ENCODE assay signal across 1 cellular context in genomic region chr1:182340233-182341058, GRCh38.
A peak's percentile ranks its signal among the peaks of the same experiment; 100 is the strongest.
TF ChIP-seq lines count a peak whose summit lies in the region.

No MANE protein-coding gene starts in this region.

TF ChIP-seq in K562, 482 proteins besides CTCF, POLR2A, EP300 and RAD21 (continued from another document and continues in another):
- peak; percentile 95 for TF ChIP-seq ZNF592 (IDR thresholded peaks at IDR 0.05)
- TF ChIP-seq ZNF175 (CRISPR knock-in tag; IDR thresholded peaks at IDR 0.05; ENCODE audit: low read depth) = peak; percentile 80
- TF ChIP-seq ZNF584 (CRISPR knock-in tag; IDR thresholded peaks at IDR 0.05; ENCODE audit: low read depth) = peak; percentile 82; the same call in 1 of the 2 replicates
- TF ChIP-seq ZNF740 (CRISPR knock-in tag; IDR thresholded peaks at IDR 0.05) = no peak
- TF ChIP-seq ZNF740 (tag; IDR thresholded peaks at IDR 0.05) = peak in 1 of 2 experiments; percentile 79; a peak in 2 of 4 replicates
- TF ChIP-seq SMAD4 (CRISPR knock-in tag; conservative IDR thresholded peaks at IDR 0.05) = peak; percentile 76
- TF ChIP-seq PML (IDR thresholded peaks at IDR 0.05; ENCODE audit: low read length) = no peak
- no peak for TF ChIP-seq HIVEP1 (CRISPR knock-in tag; IDR thresholded peaks at IDR 0.05)
- TF ChIP-seq, protein P1, sequence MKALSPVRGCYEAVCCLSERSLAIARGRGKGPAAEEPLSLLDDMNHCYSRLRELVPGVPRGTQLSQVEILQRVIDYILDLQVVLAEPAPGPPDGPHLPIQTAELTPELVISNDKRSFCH (CRISPR knock-in tag; IDR thresholded peaks at IDR 0.05) = no peak
- TF ChIP-seq, protein P1 (tag; IDR thresholded peaks at IDR 0.05) = peak; percentile 91
- TF ChIP-seq SRSF7 (optimal IDR thresholded peaks at IDR 0.05; ENCODE audit: low read depth, low read length) = no peak
- TF ChIP-seq, protein P2, sequence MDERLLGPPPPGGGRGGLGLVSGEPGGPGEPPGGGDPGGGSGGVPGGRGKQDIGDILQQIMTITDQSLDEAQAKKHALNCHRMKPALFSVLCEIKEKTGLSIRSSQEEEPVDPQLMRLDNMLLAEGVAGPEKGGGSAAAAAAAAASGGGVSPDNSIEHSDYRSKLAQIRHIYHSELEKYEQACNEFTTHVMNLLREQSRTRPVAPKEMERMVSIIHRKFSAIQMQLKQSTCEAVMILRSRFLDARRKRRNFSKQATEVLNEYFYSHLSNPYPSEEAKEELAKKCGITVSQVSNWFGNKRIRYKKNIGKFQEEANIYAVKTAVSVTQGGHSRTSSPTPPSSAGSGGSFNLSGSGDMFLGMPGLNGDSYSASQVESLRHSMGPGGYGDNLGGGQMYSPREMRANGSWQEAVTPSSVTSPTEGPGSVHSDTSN (CRISPR knock-in tag; IDR thresholded peaks at IDR 0.05; ENCODE audit: low read depth) = no peak
- TF ChIP-seq, protein P2 (tag; conservative IDR thresholded peaks at IDR 0.05; ENCODE audit: low read depth) = no peak
- no peak for TF ChIP-seq MBD2 (IDR thresholded peaks at IDR 0.05; ENCODE audit: borderline replicate concordance, low read depth)
- TF ChIP-seq ZNF146 (CRISPR knock-in tag; IDR thresholded peaks at IDR 0.05; ENCODE audit: unreplicated experiment) = no peak
- no peak for TF ChIP-seq USF1 (CRISPR knock-in tag; IDR thresholded peaks at IDR 0.05)
- TF ChIP-seq FOXP1 (CRISPR knock-in tag; IDR thresholded peaks at IDR 0.05) = no peak
- TF ChIP-seq, protein P3, sequence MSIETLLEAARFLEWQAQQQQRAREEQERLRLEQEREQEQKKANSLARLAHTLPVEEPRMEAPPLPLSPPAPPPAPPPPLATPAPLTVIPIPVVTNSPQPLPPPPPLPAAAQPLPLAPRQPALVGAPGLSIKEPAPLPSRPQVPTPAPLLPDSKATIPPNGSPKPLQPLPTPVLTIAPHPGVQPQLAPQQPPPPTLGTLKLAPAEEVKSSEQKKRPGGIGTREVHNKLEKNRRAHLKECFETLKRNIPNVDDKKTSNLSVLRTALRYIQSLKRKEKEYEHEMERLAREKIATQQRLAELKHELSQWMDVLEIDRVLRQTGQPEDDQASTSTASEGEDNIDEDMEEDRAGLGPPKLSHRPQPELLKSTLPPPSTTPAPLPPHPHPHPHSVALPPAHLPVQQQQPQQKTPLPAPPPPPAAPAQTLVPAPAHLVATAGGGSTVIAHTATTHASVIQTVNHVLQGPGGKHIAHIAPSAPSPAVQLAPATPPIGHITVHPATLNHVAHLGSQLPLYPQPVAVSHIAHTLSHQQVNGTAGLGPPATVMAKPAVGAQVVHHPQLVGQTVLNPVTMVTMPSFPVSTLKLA (conservative IDR thresholded peaks at IDR 0.05) = 0 out of 4 replicates have a peak, but pooled peaks of 1 of the 2 experiments have one; percentile 42
- no peak for TF ChIP-seq ZNF274 (IDR thresholded peaks at IDR 0.05; ENCODE audit: borderline replicate concordance, low read depth, low read length)
- TF ChIP-seq MYNN (IDR thresholded peaks at IDR 0.05) = no peak
- TF ChIP-seq MYNN (CRISPR knock-in tag; IDR thresholded peaks at IDR 0.05) = no peak
- TF ChIP-seq MEF2A (IDR thresholded peaks at IDR 0.05; ENCODE audit: control insufficient read depth, low read depth, low read length) = no peak
- no peak for TF ChIP-seq CTCFL (IDR thresholded peaks at IDR 0.05; ENCODE audit: borderline replicate concordance, insufficient read depth, low read depth, low read length, poor library complexity, severe bottlenecking)
- TF ChIP-seq ADNP (tag; IDR thresholded peaks at IDR 0.05) = 0 out of 2 replicates have a peak, but pooled peaks have one; percentile 12
- no peak for TF ChIP-seq GTF2E2 (tag; IDR thresholded peaks at IDR 0.05)
- TF ChIP-seq E2F3 (CRISPR knock-in tag; IDR thresholded peaks at IDR 0.05) = no peak
- TF ChIP-seq, protein P4, sequence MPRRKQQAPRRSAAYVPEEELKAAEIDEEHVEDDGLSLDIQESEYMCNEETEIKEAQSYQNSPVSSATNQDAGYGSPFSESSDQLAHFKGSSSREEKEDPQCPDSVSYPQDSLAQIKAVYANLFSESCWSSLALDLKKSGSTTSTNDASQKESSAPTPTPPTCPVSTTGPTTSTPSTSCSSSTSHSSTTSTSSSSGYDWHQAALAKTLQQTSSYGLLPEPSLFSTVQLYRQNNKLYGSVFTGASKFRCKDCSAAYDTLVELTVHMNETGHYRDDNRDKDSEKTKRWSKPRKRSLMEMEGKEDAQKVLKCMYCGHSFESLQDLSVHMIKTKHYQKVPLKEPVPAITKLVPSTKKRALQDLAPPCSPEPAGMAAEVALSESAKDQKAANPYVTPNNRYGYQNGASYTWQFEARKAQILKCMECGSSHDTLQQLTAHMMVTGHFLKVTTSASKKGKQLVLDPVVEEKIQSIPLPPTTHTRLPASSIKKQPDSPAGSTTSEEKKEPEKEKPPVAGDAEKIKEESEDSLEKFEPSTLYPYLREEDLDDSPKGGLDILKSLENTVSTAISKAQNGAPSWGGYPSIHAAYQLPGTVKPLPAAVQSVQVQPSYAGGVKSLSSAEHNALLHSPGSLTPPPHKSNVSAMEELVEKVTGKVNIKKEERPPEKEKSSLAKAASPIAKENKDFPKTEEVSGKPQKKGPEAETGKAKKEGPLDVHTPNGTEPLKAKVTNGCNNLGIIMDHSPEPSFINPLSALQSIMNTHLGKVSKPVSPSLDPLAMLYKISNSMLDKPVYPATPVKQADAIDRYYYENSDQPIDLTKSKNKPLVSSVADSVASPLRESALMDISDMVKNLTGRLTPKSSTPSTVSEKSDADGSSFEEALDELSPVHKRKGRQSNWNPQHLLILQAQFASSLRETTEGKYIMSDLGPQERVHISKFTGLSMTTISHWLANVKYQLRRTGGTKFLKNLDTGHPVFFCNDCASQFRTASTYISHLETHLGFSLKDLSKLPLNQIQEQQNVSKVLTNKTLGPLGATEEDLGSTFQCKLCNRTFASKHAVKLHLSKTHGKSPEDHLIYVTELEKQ (CRISPR knock-in tag; IDR thresholded peaks at IDR 0.05) = 0 out of 2 replicates have a peak, but pooled peaks have one; percentile 57
- peak; percentile 44; the same call in 1 of the 2 replicates for TF ChIP-seq MECOM (CRISPR knock-in tag; IDR thresholded peaks at IDR 0.05)
- TF ChIP-seq ZNF197 (CRISPR knock-in tag; IDR thresholded peaks at IDR 0.05; ENCODE audit: low read depth) = peak; percentile 82; the same call in 1 of the 2 replicates
- TF ChIP-seq MTF1 (CRISPR knock-in tag; IDR thresholded peaks at IDR 0.05; ENCODE audit: borderline replicate concordance) = 0 out of 2 replicates have a peak, but pooled peaks have one; percentile 26
- no peak for TF ChIP-seq BMI1 (IDR thresholded peaks at IDR 0.05; ENCODE audit: low read length)
- TF ChIP-seq MEF2D (tag; conservative IDR thresholded peaks at IDR 0.05; ENCODE audit: low read depth) = peak; percentile 69; the same call in 1 of the 2 replicates
- TF ChIP-seq, protein P5, sequence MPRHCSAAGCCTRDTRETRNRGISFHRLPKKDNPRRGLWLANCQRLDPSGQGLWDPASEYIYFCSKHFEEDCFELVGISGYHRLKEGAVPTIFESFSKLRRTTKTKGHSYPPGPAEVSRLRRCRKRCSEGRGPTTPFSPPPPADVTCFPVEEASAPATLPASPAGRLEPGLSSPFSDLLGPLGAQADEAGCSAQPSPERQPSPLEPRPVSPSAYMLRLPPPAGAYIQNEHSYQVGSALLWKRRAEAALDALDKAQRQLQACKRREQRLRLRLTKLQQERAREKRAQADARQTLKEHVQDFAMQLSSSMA (CRISPR knock-in tag; IDR thresholded peaks at IDR 0.05) = 0 out of 2 replicates have a peak, but pooled peaks have one; percentile 47
- 0 out of 2 replicates have a peak, but pooled peaks have one; percentile 23 for TF ChIP-seq IRF9 (tag; IDR thresholded peaks at IDR 0.05)
- no peak for TF ChIP-seq NFE2L1 (tag; IDR thresholded peaks at IDR 0.05; ENCODE audit: borderline replicate concordance, low read depth)
- TF ChIP-seq SRSF9 (IDR thresholded peaks at IDR 0.05; ENCODE audit: borderline replicate concordance, low read depth, low read length) = no peak
- peak; percentile 84 for TF ChIP-seq DMBX1 (CRISPR knock-in tag; IDR thresholded peaks at IDR 0.05; ENCODE audit: borderline replicate concordance)
- TF ChIP-seq, protein P6, sequence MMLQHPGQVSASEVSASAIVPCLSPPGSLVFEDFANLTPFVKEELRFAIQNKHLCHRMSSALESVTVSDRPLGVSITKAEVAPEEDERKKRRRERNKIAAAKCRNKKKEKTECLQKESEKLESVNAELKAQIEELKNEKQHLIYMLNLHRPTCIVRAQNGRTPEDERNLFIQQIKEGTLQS (IDR thresholded peaks at IDR 0.05) = 0 out of 2 replicates have a peak, but pooled peaks have one; percentile 23
- TF ChIP-seq, protein P6 (CRISPR knock-in tag; conservative IDR thresholded peaks at IDR 0.05) = no peak
- 0 out of 2 replicates have a peak, but pooled peaks have one; percentile 26 for TF ChIP-seq ZNF76 (CRISPR knock-in tag; IDR thresholded peaks at IDR 0.05; ENCODE audit: borderline replicate concordance)
- no peak for TF ChIP-seq MAFG (tag; conservative IDR thresholded peaks at IDR 0.05)
- TF ChIP-seq CBFA2T3 (IDR thresholded peaks at IDR 0.05) = no peak
- no peak for TF ChIP-seq HNRNPUL1 (IDR thresholded peaks at IDR 0.05; ENCODE audit: low read length)
- no peak for TF ChIP-seq ZNF121 (CRISPR knock-in tag; conservative IDR thresholded peaks at IDR 0.05)
- TF ChIP-seq ZBTB17 (CRISPR knock-in tag; IDR thresholded peaks at IDR 0.05) = no peak
- TF ChIP-seq KHSRP (IDR thresholded peaks at IDR 0.05) = no peak
